26 cellular contexts compared by ENCODE assay signal in the genomic region with DNA sequence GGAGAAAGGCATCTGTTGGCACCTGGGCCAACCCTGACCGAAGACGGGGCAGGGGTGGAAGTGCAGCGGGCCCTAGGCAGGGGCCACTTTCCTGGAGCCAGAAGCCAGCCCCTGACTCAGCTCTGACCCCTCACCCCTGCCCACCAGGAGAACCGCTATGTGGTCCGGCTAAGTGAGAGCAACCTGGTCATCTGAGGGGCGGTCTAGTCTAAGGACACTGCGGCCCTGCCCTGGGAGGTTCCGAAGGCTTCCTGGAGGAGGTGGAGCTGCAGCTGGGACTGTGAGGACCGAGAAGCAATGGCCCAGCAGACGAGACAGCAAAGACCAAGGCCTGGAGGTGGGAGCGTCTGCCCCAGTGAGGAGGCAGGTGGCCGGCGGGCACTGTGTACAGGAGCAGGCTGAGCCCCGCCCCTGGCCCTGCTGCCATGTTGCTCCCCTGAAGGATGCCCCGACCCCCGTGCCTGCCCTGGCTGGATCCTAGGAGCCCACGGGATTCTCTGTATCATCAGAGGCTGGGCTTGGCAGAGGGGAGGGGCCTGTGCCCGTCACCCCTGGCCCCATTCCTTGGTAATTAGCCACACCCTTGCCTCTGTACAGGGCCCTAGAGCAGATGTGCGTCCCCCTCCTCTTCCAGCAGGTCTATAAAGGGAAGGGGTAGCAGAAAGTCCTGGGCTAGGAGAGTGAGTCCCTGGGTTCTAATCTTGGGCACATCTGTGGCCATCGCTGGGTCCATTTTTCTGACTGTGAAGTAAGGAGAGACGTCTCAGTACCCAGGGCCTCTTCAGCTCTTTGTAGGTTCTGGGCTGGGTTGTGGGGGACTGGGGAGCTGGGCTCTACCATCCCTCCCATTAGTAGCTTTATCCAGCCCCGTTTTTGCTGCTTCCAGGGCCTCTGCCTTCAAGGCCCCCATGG. TPM values are rescaled to one million over a fixed set of nuclear protein-coding genes. Genes with fewer than 3 reads are reported as not detected.
DNase-seq lines count a peak whose midpoint lies in the region; ATAC-seq, FAIRE-seq and TF ChIP-seq lines count a peak whose summit lies in the region.
"Had no signal": no experiment of that assay in that cellular context is flagged by ENCODE, and none has a peak within 500 bp of the region (broad histone marks: within the 10 kb centered on the region; RNA-seq: fewer than 3 reads in every experiment).

No MANE protein-coding gene starts in this region.

- no peak for TF ChIP-seq EP300 in GM12878 (IDR thresholded peaks at IDR 0.05; ENCODE audit: borderline replicate concordance in 1 of 2, control insufficient read depth in 1 of 2, low read depth in 2 of 2, low read length in 2 of 2)

- no peaks in the 10 kb centered on the region for H3K27me3 Mint-ChIP-seq in naive B cell
- H3K27me3 Mint-ChIP-seq: activated naive CD4-positive, alpha-beta T cell treated with anti-CD3 and anti-CD28 coated beads, Interleukin-2, amount 10 ng/mL, durations not matched to agents 7 days and 5 days; naive thymus-derived CD8-positive, alpha-beta T cell; stimulated activated naive CD8-positive, alpha-beta T cell treated with anti-CD3 and anti-CD28 coated beads, Interleukin-15, amount 100 ng/mL, for 72 hours had no signal

- ATAC-seq in left cardiac atrium (no peak), heart right ventricle (no peak), GM12878 (no peak), naive B cell (ENCODE audit: low read depth in 2 of 2) (no peak)
- no peak for ATAC-seq in stimulated activated effector memory CD8-positive, alpha-beta T cell treated with anti-CD3 and anti-CD28 coated beads, Interleukin-12 subunit alpha, Interleukin-12 subunit beta, amount 100 ng/mL, for 72 hours
- ATAC-seq: activated CD4-positive, CD25-positive, alpha-beta regulatory T cell treated with anti-CD3 and anti-CD28 coated beads, Interleukin-2, amount 50 U/mL, for 24 hours; naive thymus-derived CD8-positive, alpha-beta T cell; stimulated activated naive CD8-positive, alpha-beta T cell treated with anti-CD3 and anti-CD28 coated beads, Interleukin-15, amount 100 ng/mL, for 72 hours had no signal

- no peaks in the 10 kb centered on the region for H4K20me1 ChIP-seq in GM12878 (ENCODE audit: control insufficient read depth, insufficient read depth)

- no peak for TF ChIP-seq CTCF in heart right ventricle (IDR thresholded peaks at IDR 0.05)
- no peak for TF ChIP-seq CTCF in GM12878 (IDR thresholded peaks at IDR 0.05 in 2 of 3, conservative IDR thresholded peaks at IDR 0.05 in 1 of 3; ENCODE audit: control insufficient read depth in 2 of 3, extremely low read depth in 1 of 3, insufficient read depth in 1 of 3, low read depth in 3 of 3, low read length in 3 of 3)

- H3K4me2 ChIP-seq in GM12878 (ENCODE audit: control insufficient read depth, insufficient read depth): no peak overlapping the region

- DNase-seq in left cardiac atrium (peak; percentile 16), heart right ventricle (no peak), GM12878 (ENCODE audit: low read depth, low spot score) (no peak), naive B cell (no peak), dermis blood vessel endothelial cell (no peak), NCI-H1417 (lab: John Stamatoyannopoulos, UW) (no peak), small intestine (no peak)
- no peak for DNase-seq in stimulated activated effector memory CD8-positive, alpha-beta T cell treated with anti-CD3 and anti-CD28 coated beads, Interleukin-12 subunit alpha, Interleukin-12 subunit beta, amount 100 ng/mL, for 72 hours (ENCODE audit: low spot score in 2 of 2)
- DNase-seq: activated CD4-positive, alpha-beta T cell treated with anti-CD3 and anti-CD28 coated beads, Interleukin-2, amount 50 U/mL, for 48 hours; activated naive CD4-positive, alpha-beta T cell treated with anti-CD3 and anti-CD28 coated beads, Interleukin-2, amount 10 ng/mL, durations not matched to agents 7 days and 5 days; AML-193; HCEC 1CT; KG1; left lung; midbrain; MM.1S; NCI-H345; stimulated activated naive CD8-positive, alpha-beta T cell treated with anti-CD3 and anti-CD28 coated beads, Interleukin-15, amount 100 ng/mL, for 72 hours had no signal

- peaks cover 23 to 43% (median 24%) of the 10 kb centered on the region in 3 donors for H3K4me1 Mint-ChIP-seq in naive B cell
- peaks cover 13% of the 10 kb centered on the region for H3K4me1 Mint-ChIP-seq in stimulated activated effector memory CD8-positive, alpha-beta T cell treated with anti-CD3 and anti-CD28 coated beads, Interleukin-12 subunit alpha, Interleukin-12 subunit beta, amount 100 ng/mL, for 72 hours
- H3K4me1 Mint-ChIP-seq: activated naive CD4-positive, alpha-beta T cell treated with anti-CD3 and anti-CD28 coated beads, Interleukin-2, amount 10 ng/mL, durations not matched to agents 7 days and 5 days had no signal

- intact Hi-C loops in left cardiac atrium (cut with DNase I) (no loop called here), heart right ventricle (cut with DNase I) (loop anchor here in 4 of 10 donors (2.0 to 10.0 kb wide), 5 partner anchors 43 to 267 kb away; a partner anchor contains a TSS), GM12878 (cut with micrococcal nuclease; ENCODE audit: unreplicated experiment) (no loop called here)

- H3K27ac ChIP-seq in heart right ventricle: no peak overlapping the region
- no peak overlapping the region for H3K27ac ChIP-seq in GM12878 (ENCODE audit: control insufficient read depth, insufficient read depth)
- H3K27ac ChIP-seq in small intestine (ENCODE audit: low read depth in 1 of 2, low read length in 1 of 2): no peak overlapping the region
- H3K27ac ChIP-seq: cardiac muscle cell, left lung, SJSA1 had no signal

- TF ChIP-seq RAD21 in GM12878 (IDR thresholded peaks at IDR 0.05; ENCODE audit: insufficient read depth, low read depth, low read length): no peak

- H3K4me3 ChIP-seq in heart right ventricle: no peak overlapping the region
- no peak overlapping the region for H3K4me3 ChIP-seq in GM12878
- H3K4me3 ChIP-seq in small intestine (ENCODE audit: low read depth in 1 of 2, low read length in 2 of 2): no peak overlapping the region
- H3K4me3 ChIP-seq: cardiac muscle cell, left lung, SJSA1 had no signal

- BruUV-seq in GM12878 (replicated peaks; lab: Mats Ljungman, UMichigan): no TSS peak

- WGBS in heart right ventricle, 2 donors: 88 to 90% methylated on average over 22 of the region's 22 CpGs
- WGBS in GM12878 (ENCODE audit: insufficient coverage, insufficient replicate concordance, low lambda C conversion rate, missing lambda C conversion rate): 95% methylated on average over 22 of the region's 22 CpGs
- 75 to 85% (median 85%) methylated on average over 22 of the region's 22 CpGs for WGBS in small intestine, 3 donors

- peak; percentile 58; the same call in 1 of the 2 replicates for TF ChIP-seq POLR2A in GM12878 (IDR thresholded peaks at IDR 0.05; ENCODE audit: low read depth, low read length)

- H3K36me3 ChIP-seq in heart right ventricle (peaks cover 0 to 85% (median 0%) of the 10 kb centered on the region in 9 donors), GM12878 (ENCODE audit: control insufficient read depth in 2 of 2, insufficient read depth in 2 of 2, low read length in 1 of 2) (peaks cover 25 to 62% of the 10 kb centered on the region in 2 experiments), small intestine (ENCODE audit: control insufficient read depth in 2 of 2, insufficient read depth in 2 of 2, low read length in 2 of 2) (peaks cover 0 to 3% of the 10 kb centered on the region in 2 donors)
- H3K36me3 ChIP-seq: cardiac muscle cell had no signal

- CTCF ChIA-PET in GM12878 (lab: Yijun Ruan, JAX): interaction anchor here (1.1 to 25.6 kb wide), 5 partner anchors 10 to 266 kb away, joined by 3 to 400 read pairs (median 5); no protein-coding TSS in a partner anchor

- peak overlapping the region in 1 of 8 donors; percentile 44 for H3K4me3 Mint-ChIP-seq in naive B cell
- no peak overlapping the region for H3K4me3 Mint-ChIP-seq in stimulated activated effector memory CD8-positive, alpha-beta T cell treated with anti-CD3 and anti-CD28 coated beads, Interleukin-12 subunit alpha, Interleukin-12 subunit beta, amount 100 ng/mL, for 72 hours
- H3K4me3 Mint-ChIP-seq: activated naive CD4-positive, alpha-beta T cell treated with anti-CD3 and anti-CD28 coated beads, Interleukin-2, amount 10 ng/mL, durations not matched to agents 7 days and 5 days; activated T-helper 1 cell treated with anti-CD3 and anti-CD28 coated beads, Interleukin-12 subunit alpha, Interleukin-12 subunit beta, Interleukin-2, Interleukin-4 antibody, amounts not matched to agents 30 ng/mL and 10 ng/mL and 1 ng/mL, durations not matched to agents 14 hours and 24 hours and 36 hours; naive thymus-derived CD8-positive, alpha-beta T cell; stimulated activated naive CD8-positive, alpha-beta T cell treated with anti-CD3 and anti-CD28 coated beads, Interleukin-15, amount 100 ng/mL, for 72 hours had no signal

- H3K4me1 ChIP-seq in heart right ventricle (peaks cover 4 to 53% (median 16%) of the 10 kb centered on the region in 9 donors), GM12878 (ENCODE audit: control insufficient read depth, insufficient read depth, low read length) (no peaks in the 10 kb centered on the region), small intestine (ENCODE audit: control insufficient read depth in 2 of 2, insufficient read depth in 1 of 2, low read depth in 1 of 2, low read length in 1 of 2) (no peaks in the 10 kb centered on the region)

- no peak overlapping the region for H3K9ac ChIP-seq in GM12878 (ENCODE audit: control insufficient read depth, insufficient read depth, low read length)

- RAD21 ChIA-PET in GM12878 (lab: Charles Lee; ENCODE audit: unreplicated experiment): interaction anchor here (1.3 kb wide), 1 partner anchor 44 kb away, joined by 6 read pairs; no protein-coding TSS in a partner anchor

- H3K9me3 ChIP-seq in heart right ventricle (no peaks in the 10 kb centered on the region), GM12878 (replicated peaks; ENCODE audit: control insufficient read depth, insufficient read depth, low read length) (no peaks in the 10 kb centered on the region), small intestine (ENCODE audit: control insufficient read depth, low read depth) (no peaks in the 10 kb centered on the region)
- H3K9me3 ChIP-seq: left lung, SJSA1 had no signal

- H3K27me3 ChIP-seq in heart right ventricle (no peaks in the 10 kb centered on the region), GM12878 (replicated peaks in 1 of 2; ENCODE audit: control insufficient read depth in 2 of 2, insufficient read depth in 2 of 2, low read length in 1 of 2) (no peaks in the 10 kb centered on the region), small intestine (ENCODE audit: control insufficient read depth in 2 of 2, insufficient read depth in 2 of 2, low read length in 2 of 2) (no peaks in the 10 kb centered on the region)
- H3K27me3 ChIP-seq: cardiac muscle cell, left lung, SJSA1 had no signal

- SMC1A ChIA-PET in GM12878 (lab: Charles Lee; ENCODE audit: uncharacterized antibody, unreplicated experiment): interaction anchor here (1.4 to 3.8 kb wide), 3 partner anchors 12 to 266 kb away, joined by 4 to 19 read pairs (median 8); no protein-coding TSS in a partner anchor

- H3K27ac Mint-ChIP-seq in naive B cell: peak overlapping the region in 4 of 6 donors; percentile 60 to 90 (median 88)
- peak overlapping the region; percentile 83 for H3K27ac Mint-ChIP-seq in stimulated activated effector memory CD8-positive, alpha-beta T cell treated with anti-CD3 and anti-CD28 coated beads, Interleukin-12 subunit alpha, Interleukin-12 subunit beta, amount 100 ng/mL, for 72 hours
- H3K27ac Mint-ChIP-seq: activated naive CD4-positive, alpha-beta T cell treated with anti-CD3 and anti-CD28 coated beads, Interleukin-2, amount 10 ng/mL, durations not matched to agents 7 days and 5 days; activated T-helper 1 cell treated with anti-CD3 and anti-CD28 coated beads, Interleukin-12 subunit alpha, Interleukin-12 subunit beta, Interleukin-2, Interleukin-4 antibody, amounts not matched to agents 30 ng/mL and 10 ng/mL and 1 ng/mL, durations not matched to agents 14 hours and 24 hours and 36 hours had no signal

- POLR2A ChIA-PET in GM12878 (lab: Charles Lee): no interaction called here

- peaks cover 0 to 16% of the 10 kb centered on the region in 2 donors for H3K36me3 Mint-ChIP-seq in naive B cell
- H3K36me3 Mint-ChIP-seq in stimulated activated effector memory CD8-positive, alpha-beta T cell treated with anti-CD3 and anti-CD28 coated beads, Interleukin-12 subunit alpha, Interleukin-12 subunit beta, amount 100 ng/mL, for 72 hours: peaks cover 94% of the 10 kb centered on the region

- H3K79me2 ChIP-seq in GM12878 (ENCODE audit: control insufficient read depth, insufficient read depth, low read length): peaks cover 2% of the 10 kb centered on the region

- H2AFZ ChIP-seq in GM12878 (ENCODE audit: control insufficient read depth, low read depth, low read length): no peak overlapping the region

- H3K9me3 Mint-ChIP-seq in naive B cell: no peaks in the 10 kb centered on the region
- H3K9me3 Mint-ChIP-seq in stimulated activated effector memory CD8-positive, alpha-beta T cell treated with anti-CD3 and anti-CD28 coated beads, Interleukin-12 subunit alpha, Interleukin-12 subunit beta, amount 100 ng/mL, for 72 hours: no peaks in the 10 kb centered on the region
- H3K9me3 Mint-ChIP-seq: activated naive CD4-positive, alpha-beta T cell treated with anti-CD3 and anti-CD28 coated beads, Interleukin-2, amount 10 ng/mL, durations not matched to agents 7 days and 5 days; activated T-helper 1 cell treated with anti-CD3 and anti-CD28 coated beads, Interleukin-12 subunit alpha, Interleukin-12 subunit beta, Interleukin-2, Interleukin-4 antibody, amounts not matched to agents 30 ng/mL and 10 ng/mL and 1 ng/mL, durations not matched to agents 14 hours and 24 hours and 36 hours; naive thymus-derived CD8-positive, alpha-beta T cell; stimulated activated naive CD8-positive, alpha-beta T cell treated with anti-CD3 and anti-CD28 coated beads, Interleukin-15, amount 100 ng/mL, for 72 hours had no signal

- FAIRE-seq in GM12878 (lab: Jason Lieb, UNC) (no peak), small intestine (lab: Jason Lieb, UNC) (no peak)
- FAIRE-seq: A204.1, endothelial cell of umbilical vein, RCC 7860 had no signal

- in situ Hi-C loops in GM12878 (cut with MboI): no loop called here

RNA-seq across cellular contexts. Expression of a gene that starts 19.4 kb away (rescaled TPM):
- total RNA-seq in left cardiac atrium (1 to 10 TPM; 4.3 to 8.3 TPM), heart right ventricle (1 to 10 TPM; 1.0 to 9.2 (median 2.7) TPM), GM12878 (2014; rRNA removed) (19.8 and 23.4 TPM in 2 replicates), GM12878 (2014; rRNA removed; fragmentation: Illumina TruSeq; extraction: Trizol) (10.4 and 10.5 TPM in 2 replicates), GM12878 (2021) (27.9 and 28.5 TPM in 2 replicates), dermis blood vessel endothelial cell (6.7 and 7.8 TPM in 2 replicates)
- polyA plus RNA-seq in heart right ventricle (1 to 10 TPM; 2.0 to 5.6 TPM), GM12878 (2011; rRNA removed) (7.9 and 13.0 TPM in 2 replicates), GM12878 (2014; fragmentation: Illumina TruSeq; extraction: Trizol) (2.5 and 8.4 TPM in 2 replicates), GM12878 (2014; fragmentation: Nextera tagmentation; extraction: Ambion mirVana) (1 to 10 TPM; 1.2 to 3.0 TPM), GM12878 (2014; rRNA removed) (21.1 and 23.6 TPM in 2 replicates), GM12878 (2016; fragmentation: Nextera tagmentation; extraction: Ambion mirVana) (10 to 100 TPM in 1 of 2 experiments, 1 to 10 TPM in 1; 8.8 to 11.1 TPM), naive B cell (ENCODE audit: low read depth in 6 of 6) (10 to 100 TPM; 16.3 to 35.1 (median 21.2) TPM), small intestine (1 to 10 TPM in 2 of 3 donors, under 1 TPM in 1; 0.67 to 3.3 (median 1.1) TPM)
- total RNA-seq in GM12878 (2013; cell fraction: nucleolus; rRNA removed): 89.6 and 94.7 TPM in 2 replicates
- 5.2 TPM for polyA plus RNA-seq in GM12878 (2011; ENCODE audit: low read depth)
- 17.2 and 25.3 TPM in 2 replicates for polyA plus RNA-seq in GM12878 (2011; cell fraction: cytosol; rRNA removed)
- 96.7 and 106 TPM in 2 replicates for polyA plus RNA-seq in GM12878 (2011; cell fraction: nucleus; rRNA removed)
- polyA plus RNA-seq in GM12878 (2012): 16.1 and 16.3 TPM in 2 replicates
- 10.7 and 22.1 TPM in 2 replicates for polyA minus RNA-seq in GM12878 (2011; rRNA and poly(A)+ RNA removed)
- 8.4 and 10.4 TPM in 2 replicates for polyA minus RNA-seq in GM12878 (2011; cell fraction: cytosol; rRNA and poly(A)+ RNA removed)
- 24.1 and 45.4 TPM in 2 replicates for polyA minus RNA-seq in GM12878 (2011; cell fraction: nucleus; rRNA and poly(A)+ RNA removed)
